8 cellular contexts compared by ENCODE assay signal in the genomic region with DNA sequence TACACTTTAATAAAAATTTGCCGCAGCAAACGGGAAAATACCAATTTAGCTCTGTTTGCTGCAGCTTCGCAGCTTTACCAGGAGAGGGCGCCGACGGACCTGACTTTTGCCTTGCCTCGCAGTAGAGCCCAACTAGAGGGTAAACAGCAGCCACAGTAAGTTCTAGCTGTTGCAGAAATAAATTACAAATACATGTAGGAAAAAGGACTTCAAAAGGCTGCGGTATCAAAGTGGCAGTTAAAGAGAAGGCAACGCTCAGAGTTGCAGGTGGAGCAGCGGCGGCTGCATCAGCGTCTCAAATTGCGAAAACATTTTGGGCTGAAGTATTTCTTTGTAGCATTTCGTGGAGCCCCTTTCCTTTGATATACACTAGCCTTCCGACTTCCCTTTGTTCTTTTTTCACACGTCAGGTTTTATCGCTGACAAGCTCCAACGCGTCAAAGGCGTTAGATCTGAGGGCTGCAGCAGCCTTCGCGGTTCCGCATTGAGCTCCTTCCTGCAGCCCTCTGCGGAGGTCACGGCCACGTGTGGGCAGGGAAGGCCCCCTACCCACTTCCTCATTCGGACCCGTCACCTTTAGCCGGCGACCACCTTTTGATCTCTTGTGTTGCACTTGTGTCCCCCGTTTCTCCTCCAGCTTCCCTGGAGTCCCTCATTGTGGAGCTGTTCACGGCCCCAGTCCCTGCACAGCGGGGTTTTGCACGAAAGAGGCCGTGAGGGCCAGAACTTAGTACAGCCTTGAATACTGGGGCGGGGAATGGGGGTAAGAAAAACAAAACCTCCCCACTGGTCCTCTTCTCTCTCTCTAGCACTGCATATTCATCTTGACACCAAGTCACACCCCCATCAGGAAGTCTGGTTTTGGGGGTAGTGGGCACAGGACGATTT.
DNase-seq lines count a peak whose midpoint lies in the region; TF ChIP-seq lines count a peak whose summit lies in the region.

No MANE protein-coding gene starts in this region.

- H3K9ac ChIP-seq in GM23248, result no peak overlapping the region
- no peak overlapping the region for H3K9ac ChIP-seq in rectal smooth muscle tissue (ENCODE audit: low read length)

- H3K36me3 ChIP-seq in GM23248 (ENCODE audit: low read depth), result no peaks in the 10 kb centered on the region
- H3K36me3 ChIP-seq in adrenal gland (replicated peaks in 1 of 2), result no peaks in the 10 kb centered on the region
- no peaks in the 10 kb centered on the region for H3K36me3 ChIP-seq in right atrium auricular region
- H3K36me3 ChIP-seq in rectal smooth muscle tissue (ENCODE audit: control insufficient read depth, insufficient read depth, low read length), result no peaks in the 10 kb centered on the region

- no peaks in the 10 kb centered on the region for H3F3A ChIP-seq in GM23248 (ENCODE audit: insufficient read depth)

- H3K79me2 ChIP-seq in GM23248 (ENCODE audit: insufficient read depth), result no peaks in the 10 kb centered on the region

- peak; percentile 80 for DNase-seq in GM03348 (ENCODE audit: low spot score)
- peak; percentile 72 for DNase-seq in GM23248
- peak; percentile 40 for DNase-seq in LHCN-M2 (ENCODE audit: low read depth)
- peak; percentile 67 for DNase-seq in T follicular helper cell (ENCODE audit: low read depth)
- peak; percentile 53 to 80 (median 56) for DNase-seq in adrenal gland
- DNase-seq in right atrium auricular region (ENCODE audit: low spot score), result no peak
- DNase-seq in GM19238 (ENCODE audit: insufficient read length, low spot score), result no peak

- H3K4me2 ChIP-seq in GM23248 (ENCODE audit: unreplicated experiment), result peak overlapping the region; percentile 32

- H3K27ac ChIP-seq in GM23248, result no peak overlapping the region
- no peak overlapping the region for H3K27ac ChIP-seq in adrenal gland
- H3K27ac ChIP-seq in right atrium auricular region, result no peak overlapping the region
- H3K27ac ChIP-seq in rectal smooth muscle tissue (ENCODE audit: low read depth, low read length), result no peak overlapping the region

- H3K9me3 ChIP-seq in GM23248 (ENCODE audit: low read depth) (no peaks in the 10 kb centered on the region), adrenal gland (replicated peaks in 1 of 3) (no peaks in the 10 kb centered on the region), right atrium auricular region (no peaks in the 10 kb centered on the region)

- H3K4me3 ChIP-seq in GM23248 (peak overlapping the region; percentile 20; the same call in 1 of the 2 replicates), adrenal gland (peak overlapping the region in 2 of 4 donors; percentile 22 to 53), right atrium auricular region (peak overlapping the region; percentile 26 to 45), rectal smooth muscle tissue (ENCODE audit: low read length) (peak overlapping the region; percentile 58)

- H4K20me1 ChIP-seq in GM23248 (ENCODE audit: insufficient read depth), result no peaks in the 10 kb centered on the region

- in situ Hi-C loops in GM23248 (cut with MboI), result no loop called here

- H3K9me2 ChIP-seq in GM23248 (ENCODE audit: insufficient read depth), result no peaks in the 10 kb centered on the region

- intact Hi-C loops in adrenal gland (cut with DNase I), result loop anchor here (2.0 to 10.0 kb wide), 3 partner anchors 45 to 125 kb away; no protein-coding TSS in a partner anchor

- peak; percentile 76 to 84 (median 82) for TF ChIP-seq CTCF in adrenal gland (IDR thresholded peaks at IDR 0.05)
- TF ChIP-seq CTCF in right atrium auricular region (IDR thresholded peaks at IDR 0.05), result peak; percentile 49 to 90

- 0 out of 2 replicates have a peak, but pooled peaks cover 3% of the 10 kb centered on the region for H3K4me1 ChIP-seq in GM23248 (ENCODE audit: insufficient read depth)
- H3K4me1 ChIP-seq in adrenal gland (replicated peaks in 1 of 2), result peaks cover 0 to 6% of the 10 kb centered on the region in 2 donors
- peaks cover 0 to 8% of the 10 kb centered on the region in 2 donors for H3K4me1 ChIP-seq in right atrium auricular region
- peaks cover 4% of the 10 kb centered on the region for H3K4me1 ChIP-seq in rectal smooth muscle tissue (ENCODE audit: control insufficient read depth, insufficient read depth, low read length)

- no peak for TF ChIP-seq POLR2A in adrenal gland (IDR thresholded peaks at IDR 0.05)

- H2AFZ ChIP-seq in GM23248, result no peak overlapping the region

- H3K27me3 ChIP-seq in GM23248 (replicated peaks; ENCODE audit: insufficient read depth), result peaks cover 41% of the 10 kb centered on the region
- H3K27me3 ChIP-seq in adrenal gland, result no peaks in the 10 kb centered on the region
- no peaks in the 10 kb centered on the region for H3K27me3 ChIP-seq in right atrium auricular region
- no peaks in the 10 kb centered on the region for H3K27me3 ChIP-seq in rectal smooth muscle tissue (ENCODE audit: control insufficient read depth, insufficient read depth, low read length)

- WGBS in GM23248 (ENCODE audit: low coverage in 1 of 2, low lambda C conversion rate in 2 of 2, missing lambda C conversion rate in 2 of 2), 2 experiments, result 10 to 13% methylated on average over 34 to 37 of the region's 37 CpGs
- WGBS in adrenal gland, 4 donors, result 5 to 8% (median 7%) methylated on average over 36 to 37 of the region's 37 CpGs

Comparison
In these comparisons a context has a peak if more than half of its experiments do, and no peak if none do; other contexts are left out.
1. DNase-seq: peak in GM03348 (single experiment), GM23248 (single experiment), LHCN-M2 (single experiment), T follicular helper cell (single experiment) and adrenal gland (7 of 7); none in right atrium auricular region (single experiment) and GM19238 (single experiment).